In the genomic region with DNA sequence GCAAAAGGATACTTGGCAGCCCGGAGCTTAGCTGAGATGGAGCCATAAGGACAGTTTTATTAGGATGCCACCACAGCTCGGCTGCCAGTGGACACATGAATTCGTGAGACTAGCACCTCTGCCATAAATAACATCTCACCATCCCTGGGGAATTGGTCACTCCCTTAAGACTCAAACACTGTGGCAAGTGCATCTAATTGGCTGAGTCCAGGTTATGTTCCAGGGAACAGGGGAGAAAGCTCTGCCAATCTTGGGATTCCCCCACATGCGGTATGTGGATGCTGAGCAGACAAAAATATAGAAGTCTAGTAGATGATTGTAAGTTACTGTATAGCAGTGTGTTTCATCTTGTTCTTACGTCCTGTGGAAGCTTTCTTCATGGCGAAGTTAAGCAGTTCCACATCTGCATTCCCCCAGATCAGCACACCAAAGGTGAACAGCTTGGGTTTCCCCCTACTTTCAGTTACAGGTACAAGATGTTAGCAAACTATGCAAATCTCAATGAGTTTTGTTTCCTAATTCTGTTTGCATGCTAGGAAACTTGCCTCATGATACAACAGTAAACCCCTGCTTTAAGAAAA, we compare ENCODE assay signal across 12 cellular contexts.
A peak's percentile ranks its signal among the peaks of the same experiment; 100 is the strongest.
DNase-seq lines count a peak whose midpoint lies in the region; ATAC-seq and TF ChIP-seq lines count a peak whose summit lies in the region.
"Had no signal": no experiment of that assay in that cellular context is flagged by ENCODE, and none has a peak within 500 bp of the region (broad histone marks: within the 10 kb centered on the region; RNA-seq: fewer than 3 reads in every experiment).

No MANE protein-coding gene starts in this region.

- H3K27ac Mint-ChIP-seq in activated T-helper 1 cell treated with anti-CD3 and anti-CD28 coated beads, Interleukin-12 subunit alpha, Interleukin-12 subunit beta, Interleukin-2, Interleukin-4 antibody, amounts not matched to agents 30 ng/mL and 10 ng/mL and 1 ng/mL, durations not matched to agents 14 hours and 24 hours and 36 hours, result peak overlapping the region; percentile 90
- no peak overlapping the region for H3K27ac Mint-ChIP-seq in endothelial cell (ENCODE audit: unreplicated experiment)

- peak; percentile 69 for ATAC-seq in HG02981 (IDR thresholded peaks at IDR 0.05; ENCODE audit: unreplicated experiment)

- TF ChIP-seq POLR2A in thyroid gland (IDR thresholded peaks at IDR 0.05), result no peak

- no peak overlapping the region for H3K4me3 Mint-ChIP-seq in activated T-helper 1 cell treated with anti-CD3 and anti-CD28 coated beads, Interleukin-12 subunit alpha, Interleukin-12 subunit beta, Interleukin-2, Interleukin-4 antibody, amounts not matched to agents 30 ng/mL and 10 ng/mL and 1 ng/mL, durations not matched to agents 14 hours and 24 hours and 36 hours
- no peak overlapping the region for H3K4me3 Mint-ChIP-seq in endothelial cell (ENCODE audit: unreplicated experiment)

- intact Hi-C loops in activated T-helper 1 cell treated with anti-CD3 and anti-CD28 coated beads, Interleukin-12 subunit alpha, Interleukin-12 subunit beta, Interleukin-2, Interleukin-4 antibody, amounts not matched to agents 30 ng/mL and 10 ng/mL and 1 ng/mL, durations not matched to agents 14 hours and 24 hours and 36 hours (cut with micrococcal nuclease), result loop anchor here (2.0 kb wide), 2 partner anchors 14 to 16 kb away; no protein-coding TSS in a partner anchor
- intact Hi-C loops in thyroid gland (cut with DNase I), result no loop called here

- peaks cover 38% of the 10 kb centered on the region for H3K36me3 Mint-ChIP-seq in activated T-helper 1 cell treated with anti-CD3 and anti-CD28 coated beads, Interleukin-12 subunit alpha, Interleukin-12 subunit beta, Interleukin-2, Interleukin-4 antibody, amounts not matched to agents 30 ng/mL and 10 ng/mL and 1 ng/mL, durations not matched to agents 14 hours and 24 hours and 36 hours (ENCODE audit: low read depth)
- H3K36me3 Mint-ChIP-seq in endothelial cell (ENCODE audit: low read depth, unreplicated experiment), result peaks cover 18% of the 10 kb centered on the region

- TF ChIP-seq CTCF in GM12864 (IDR thresholded peaks at IDR 0.05; ENCODE audit: low read depth, low read length, missing control alignments), result no peak
- no peak for TF ChIP-seq CTCF in thyroid gland (IDR thresholded peaks at IDR 0.05)
- TF ChIP-seq CTCF in endothelial cell (IDR thresholded peaks at IDR 0.05; ENCODE audit: unreplicated experiment), result no peak

- H3K27me3 Mint-ChIP-seq in activated T-helper 1 cell treated with anti-CD3 and anti-CD28 coated beads, Interleukin-12 subunit alpha, Interleukin-12 subunit beta, Interleukin-2, Interleukin-4 antibody, amounts not matched to agents 30 ng/mL and 10 ng/mL and 1 ng/mL, durations not matched to agents 14 hours and 24 hours and 36 hours (ENCODE audit: insufficient read depth), result no peaks in the 10 kb centered on the region
- peaks cover 3% of the 10 kb centered on the region for H3K27me3 Mint-ChIP-seq in endothelial cell (ENCODE audit: unreplicated experiment)

- H3K9me3 Mint-ChIP-seq in activated T-helper 1 cell treated with anti-CD3 and anti-CD28 coated beads, Interleukin-12 subunit alpha, Interleukin-12 subunit beta, Interleukin-2, Interleukin-4 antibody, amounts not matched to agents 30 ng/mL and 10 ng/mL and 1 ng/mL, durations not matched to agents 14 hours and 24 hours and 36 hours, result peaks cover 3% of the 10 kb centered on the region
- H3K9me3 Mint-ChIP-seq in endothelial cell (ENCODE audit: unreplicated experiment), result no peaks in the 10 kb centered on the region

- DNase-seq in GM12864 (ENCODE audit: low read depth) (peak; percentile 83), GM19240 (ENCODE audit: insufficient read length, low spot score) (peak; percentile 29), thyroid gland (no peak), NCI-H345 (lab: John Stamatoyannopoulos, UW) (no peak), HCEC 1CT (no peak), endothelial cell (ENCODE audit: low spot score) (no peak)
- DNase-seq in activated T-helper 1 cell treated with anti-CD3 and anti-CD28 coated beads, Interleukin-12 subunit alpha, Interleukin-12 subunit beta, Interleukin-2, Interleukin-4 antibody, amounts not matched to agents 30 ng/mL and 10 ng/mL and 1 ng/mL, durations not matched to agents 14 hours and 24 hours and 36 hours (ENCODE audit: low spot score), result no peak
- DNase-seq: EL, glutamatergic neuron, NCI-H1048 had no signal

- H3K36me3 ChIP-seq in thyroid gland, result no peaks in the 10 kb centered on the region
- H3K36me3 ChIP-seq: neutrophil had no signal

- H3K27ac ChIP-seq in thyroid gland, result no peak overlapping the region
- H3K27ac ChIP-seq: neutrophil had no signal

- H3K4me3 ChIP-seq in GM12864 (ENCODE audit: low read depth, low read length) (peak overlapping the region; percentile 7; the same call in 1 of the 2 replicates), thyroid gland (replicated peaks in 1 of 3) (no peak overlapping the region)

- H3K4me1 Mint-ChIP-seq in activated T-helper 1 cell treated with anti-CD3 and anti-CD28 coated beads, Interleukin-12 subunit alpha, Interleukin-12 subunit beta, Interleukin-2, Interleukin-4 antibody, amounts not matched to agents 30 ng/mL and 10 ng/mL and 1 ng/mL, durations not matched to agents 14 hours and 24 hours and 36 hours (ENCODE audit: low read depth), result peaks cover 85% of the 10 kb centered on the region
- peaks cover 51% of the 10 kb centered on the region for H3K4me1 Mint-ChIP-seq in endothelial cell (ENCODE audit: unreplicated experiment)

- H3K27me3 ChIP-seq in thyroid gland, result no peaks in the 10 kb centered on the region
- H3K27me3 ChIP-seq: neutrophil had no signal

- no peaks in the 10 kb centered on the region for H3K9me3 ChIP-seq in thyroid gland
- H3K9me3 ChIP-seq: neutrophil had no signal

- WGBS in thyroid gland, 2 donors, result 91% methylated on average over 6 of the region's 6 CpGs

- H3K4me1 ChIP-seq in thyroid gland, result peaks cover 9 to 13% of the 10 kb centered on the region in 2 donors

Comparison
In these comparisons a context has a peak if more than half of its experiments do, and no peak if none do; other contexts are left out.
1. DNase-seq: peak in GM12864 (single experiment) and GM19240 (single experiment); none in activated T-helper 1 cell treated with anti-CD3 and anti-CD28 coated beads, Interleukin-12 subunit alpha, Interleukin-12 subunit beta, Interleukin-2, Interleukin-4 antibody, amounts not matched to agents 30 ng/mL and 10 ng/mL and 1 ng/mL, durations not matched to agents 14 hours and 24 hours and 36 hours (single experiment), thyroid gland (0 of 2), NCI-H345 (single experiment), HCEC 1CT (single experiment) and endothelial cell (single experiment).